ENCODE assay signal across 23 cellular contexts in the genomic region with DNA sequence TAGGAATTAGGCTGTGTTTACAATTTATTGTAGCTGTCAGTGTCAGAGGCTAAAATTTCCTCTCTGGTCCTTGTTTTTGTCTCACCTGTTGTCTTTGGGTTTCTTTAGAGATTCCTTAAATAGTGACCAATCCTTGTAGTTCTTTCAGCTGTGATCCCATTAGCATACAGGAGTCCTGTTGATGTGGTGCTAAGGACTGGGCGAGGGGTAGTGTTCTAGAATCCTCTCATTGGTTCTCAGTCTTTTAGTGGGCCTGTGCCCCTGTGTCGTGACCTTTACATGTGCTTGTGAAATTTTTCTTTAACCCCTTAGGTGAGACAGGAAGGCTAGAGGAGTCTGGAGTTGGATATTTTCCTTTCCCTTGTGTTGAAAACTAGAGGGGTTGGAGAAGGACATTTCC.
"Had no signal": no experiment of that assay in that cellular context is flagged by ENCODE, and none has a peak within 500 bp of the region (broad histone marks: within the 10 kb centered on the region; RNA-seq: fewer than 3 reads in every experiment).

No MANE protein-coding gene starts in this region.

- H3K9me3 ChIP-seq: ovary had no signal

- H3K27ac Mint-ChIP-seq: naive thymus-derived CD4-positive, alpha-beta T cell; natural killer cell treated with Interleukin-12 subunit alpha and Interleukin-12 subunit beta and Interleukin-15 and Interleukin-18, amount 100 ng/mL, for 72 hours; progenitor cell of endocrine pancreas; stimulated activated memory B cell treated with anti-CD40 and anti-IgM and Interleukin-4, amounts not matched to agents 10 μg/mL and 1 μg/mL and 100 μg/mL, for 72 hours; stimulated activated naive CD8-positive, alpha-beta T cell treated with anti-CD3 and anti-CD28 coated beads, Interleukin-15, amount 100 ng/mL, for 72 hours; type B pancreatic cell had no signal

- H3K27ac ChIP-seq: left ventricle myocardium inferior, ovary, right atrium auricular region, right lobe of liver, tibial nerve, uterus had no signal

- H3K27me3 ChIP-seq: ovary, right atrium auricular region, right lobe of liver, tibial nerve, uterus had no signal

- H3K4me1 Mint-ChIP-seq: naive thymus-derived CD4-positive, alpha-beta T cell; stimulated activated memory B cell treated with anti-CD40 and anti-IgM and Interleukin-4, amounts not matched to agents 10 μg/mL and 1 μg/mL and 100 μg/mL, for 72 hours; stimulated activated naive CD8-positive, alpha-beta T cell treated with anti-CD3 and anti-CD28 coated beads, Interleukin-15, amount 100 ng/mL, for 72 hours had no signal

- H3K4me3 Mint-ChIP-seq: naive thymus-derived CD4-positive, alpha-beta T cell; natural killer cell treated with Interleukin-12 subunit alpha and Interleukin-12 subunit beta and Interleukin-15 and Interleukin-18, amount 100 ng/mL, for 72 hours; stimulated activated memory B cell treated with anti-CD40 and anti-IgM and Interleukin-4, amounts not matched to agents 10 μg/mL and 1 μg/mL and 100 μg/mL, for 72 hours; stimulated activated naive CD8-positive, alpha-beta T cell treated with anti-CD3 and anti-CD28 coated beads, Interleukin-15, amount 100 ng/mL, for 72 hours; type B pancreatic cell had no signal

- H3K36me3 ChIP-seq: left ventricle myocardium inferior, ovary, right atrium auricular region, right lobe of liver, tibial nerve, uterus had no signal

- H3K4me1 ChIP-seq: uterus had no signal

- H3K27me3 Mint-ChIP-seq: natural killer cell treated with Interleukin-12 subunit alpha and Interleukin-12 subunit beta and Interleukin-15 and Interleukin-18, amount 100 ng/mL, for 72 hours; progenitor cell of endocrine pancreas; stimulated activated memory B cell treated with anti-CD40 and anti-IgM and Interleukin-4, amounts not matched to agents 10 μg/mL and 1 μg/mL and 100 μg/mL, for 72 hours; stimulated activated naive CD8-positive, alpha-beta T cell treated with anti-CD3 and anti-CD28 coated beads, Interleukin-15, amount 100 ng/mL, for 72 hours; type B pancreatic cell had no signal

- H3K4me3 ChIP-seq: left ventricle myocardium inferior, lung, mucosa of descending colon, ovary, right atrium auricular region, right lobe of liver, smooth muscle cell, tibial nerve, uterus had no signal

- DNase-seq: islet precursor cell; left ventricle myocardium inferior; midbrain; mucosa of descending colon; naive thymus-derived CD4-positive, alpha-beta T cell; ovary; right lobe of liver; stimulated activated CD4-positive, alpha-beta T cell treated with anti-CD3 and anti-CD28 coated beads, Interleukin-1b, Interleukin-23, amount 100 ng/mL, for 48 hours; stimulated activated CD4-positive, alpha-beta T cell treated with anti-CD3 and anti-CD28 coated beads, Interleukin-2, amount 100 ng/mL, for 48 hours; stimulated activated CD4-positive, alpha-beta T cell treated with anti-CD3 and anti-CD28 coated beads, Interleukin-4, amount 100 ng/mL, for 4 hours; stimulated activated CD8-positive, alpha-beta memory T cell treated with anti-CD3 and anti-CD28 coated beads, Interleukin-4, amount 100 ng/mL, for 48 hours; stimulated activated naive CD4-positive, alpha-beta T cell treated with Interleukin-2 at 50 U/mL for 16 hours; stimulated activated naive CD8-positive, alpha-beta T cell treated with anti-CD3 and anti-CD28 coated beads, Interleukin-15, amount 100 ng/mL, for 72 hours; substantia nigra; uterus had no signal

- H3K4me2 ChIP-seq: smooth muscle cell had no signal

- ATAC-seq: mucosa of descending colon; naive thymus-derived CD4-positive, alpha-beta T cell; natural killer cell treated with Interleukin-12 subunit alpha and Interleukin-12 subunit beta and Interleukin-15 and Interleukin-18, amount 100 ng/mL, for 72 hours; right lobe of liver; stimulated activated memory B cell treated with anti-CD40 and anti-IgM and Interleukin-4, amounts not matched to agents 10 μg/mL and 1 μg/mL and 100 μg/mL, for 72 hours; stimulated activated naive CD8-positive, alpha-beta T cell treated with anti-CD3 and anti-CD28 coated beads, Interleukin-15, amount 100 ng/mL, for 72 hours had no signal
